8 cellular contexts compared by ENCODE assay signal in genomic region chr14:68682166-68683103, GRCh38.
DNase-seq lines count a peak whose midpoint lies in the region; ATAC-seq and TF ChIP-seq lines count a peak whose summit lies in the region.

No MANE protein-coding gene starts in this region.

- peak overlapping the region; percentile 97 for H3K27ac Mint-ChIP-seq in nephron progenitor cell

- no peaks in the 10 kb centered on the region for H3K36me3 ChIP-seq in esophagus muscularis mucosa

- TF ChIP-seq EP300 in esophagus muscularis mucosa (IDR thresholded peaks at IDR 0.05), result no peak

- WGBS in esophagus muscularis mucosa, result 27% methylated on average over 15 of the region's 15 CpGs

- peaks cover 19% of the 10 kb centered on the region for H3K36me3 Mint-ChIP-seq in nephron progenitor cell (ENCODE audit: low read depth)

- intact Hi-C loops in esophagus muscularis mucosa (cut with DNase I), result loop anchor here (5.0 to 10.0 kb wide), 3 partner anchors 105 to 748 kb away; no protein-coding TSS in a partner anchor

- no peaks in the 10 kb centered on the region for H3K9me3 ChIP-seq in esophagus muscularis mucosa

- peak overlapping the region; percentile 50 for H3K4me3 Mint-ChIP-seq in nephron progenitor cell

- ATAC-seq in HG02870 (IDR thresholded peaks at IDR 0.05; ENCODE audit: unreplicated experiment), result no peak

- H3K27ac ChIP-seq in esophagus muscularis mucosa (replicated peaks in 1 of 4), result peak overlapping the region; percentile 81 to 89 (median 85)

- H3K4me1 Mint-ChIP-seq in nephron progenitor cell, result peaks cover 75% of the 10 kb centered on the region

- peaks cover 53 to 69% (median 67%) of the 10 kb centered on the region in 4 donors for H3K4me1 ChIP-seq in esophagus muscularis mucosa

- no peak for TF ChIP-seq POLR2A in esophagus muscularis mucosa (IDR thresholded peaks at IDR 0.05; ENCODE audit: low read depth)

- H3K27me3 Mint-ChIP-seq in nephron progenitor cell (ENCODE audit: low read depth, poor library complexity), result peaks cover 13% of the 10 kb centered on the region

- no peaks in the 10 kb centered on the region for H3K27me3 ChIP-seq in esophagus muscularis mucosa

- H3K4me3 ChIP-seq in AG10803 (ENCODE audit: low read length) (no peak overlapping the region), esophagus muscularis mucosa (no peak overlapping the region)

- no peak for TF ChIP-seq CTCF in AG10803 (conservative IDR thresholded peaks at IDR 0.05; ENCODE audit: low read length)
- TF ChIP-seq CTCF in esophagus muscularis mucosa (IDR thresholded peaks at IDR 0.05), result no peak
- TF ChIP-seq CTCF in nephron progenitor cell (IDR thresholded peaks at IDR 0.05), result no peak

- peaks cover 26% of the 10 kb centered on the region for H3K9me3 Mint-ChIP-seq in nephron progenitor cell

- peak; percentile 100 for DNase-seq in AG10803 (ENCODE audit: low read depth)
- DNase-seq in LoVo (ENCODE audit: low spot score), result peak; percentile 64
- peak; percentile 25 for DNase-seq in activated CD4-positive, alpha-beta T cell treated with anti-CD3 and anti-CD28 coated beads, Interleukin-2, amount 50 U/mL, for 1 hour
- DNase-seq in esophagus muscularis mucosa (ENCODE audit: extremely low spot score), result no peak
- no peak for DNase-seq in nephron progenitor cell
- no peak for DNase-seq in NCI-H2029 (lab: John Stamatoyannopoulos, UW)
- no peak for DNase-seq in NCI-H1417 (lab: John Stamatoyannopoulos, UW)

Comparison
In these comparisons a context has a peak if more than half of its experiments do, and no peak if none do; other contexts are left out.
1. DNase-seq: peak in AG10803 (single experiment), LoVo (single experiment) and activated CD4-positive, alpha-beta T cell treated with anti-CD3 and anti-CD28 coated beads, Interleukin-2, amount 50 U/mL, for 1 hour (single experiment); none in esophagus muscularis mucosa (single experiment), nephron progenitor cell (single experiment), NCI-H2029 (single experiment) and NCI-H1417 (0 of 3).